ENCODE assay signal across 1 cellular context in the genomic region with DNA sequence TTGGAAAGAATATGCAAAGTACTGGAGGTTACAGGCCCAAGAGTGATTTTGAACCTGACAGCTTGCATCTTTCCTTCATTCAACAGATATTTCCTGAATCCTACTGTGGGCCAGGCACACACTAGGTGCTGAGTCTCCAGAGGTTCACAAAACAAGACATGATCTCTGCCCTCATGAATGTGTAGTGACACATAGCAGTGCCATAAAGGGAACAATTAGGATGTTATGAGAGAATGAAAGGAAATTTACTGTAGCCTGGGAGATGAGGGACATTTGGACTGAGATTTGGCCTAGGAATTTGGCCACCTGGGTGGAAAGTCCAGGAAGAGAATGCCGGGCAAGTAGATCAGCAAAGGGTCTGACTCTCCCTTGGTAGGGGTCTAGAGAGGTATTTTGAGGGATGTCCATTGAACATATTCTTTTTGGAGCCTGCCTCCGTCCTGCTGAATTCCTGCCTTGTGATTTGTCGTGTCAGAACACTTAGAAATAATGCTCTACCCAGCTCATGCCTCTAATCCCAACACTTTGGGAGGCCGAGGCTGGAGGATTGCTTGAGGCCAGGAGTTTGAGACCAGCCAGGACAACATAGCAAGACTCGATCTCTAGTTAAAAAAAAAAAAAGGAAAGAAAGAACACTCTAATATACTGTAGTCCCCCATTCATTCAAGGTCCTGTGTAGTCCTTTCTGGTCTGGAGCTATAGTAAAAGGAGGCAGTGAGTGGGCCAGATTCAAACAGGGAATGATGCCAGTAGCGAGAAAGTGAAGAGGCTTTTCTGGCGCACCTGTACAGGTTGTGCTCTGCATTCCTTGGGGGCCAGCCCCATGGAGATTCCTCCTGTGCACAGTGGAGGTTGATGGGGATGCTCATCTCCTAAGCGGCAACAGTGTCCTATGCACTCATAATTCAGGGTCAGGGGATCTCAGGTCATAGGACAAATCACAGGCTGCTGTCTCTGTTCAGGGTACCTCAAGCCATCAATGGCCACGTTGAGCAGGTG.
TF ChIP-seq lines count a peak whose summit lies in the region.

No MANE protein-coding gene starts in this region.

TF ChIP-seq in GM23338, 12 proteins besides CTCF, POLR2A, EP300 and RAD21 (continued from another document):
- TF ChIP-seq, protein P1, sequence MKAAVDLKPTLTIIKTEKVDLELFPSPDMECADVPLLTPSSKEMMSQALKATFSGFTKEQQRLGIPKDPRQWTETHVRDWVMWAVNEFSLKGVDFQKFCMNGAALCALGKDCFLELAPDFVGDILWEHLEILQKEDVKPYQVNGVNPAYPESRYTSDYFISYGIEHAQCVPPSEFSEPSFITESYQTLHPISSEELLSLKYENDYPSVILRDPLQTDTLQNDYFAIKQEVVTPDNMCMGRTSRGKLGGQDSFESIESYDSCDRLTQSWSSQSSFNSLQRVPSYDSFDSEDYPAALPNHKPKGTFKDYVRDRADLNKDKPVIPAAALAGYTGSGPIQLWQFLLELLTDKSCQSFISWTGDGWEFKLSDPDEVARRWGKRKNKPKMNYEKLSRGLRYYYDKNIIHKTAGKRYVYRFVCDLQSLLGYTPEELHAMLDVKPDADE (IDR thresholded peaks at IDR 0.05), result no peak
